In genomic region chr6:119110601-119111548, GRCh38 we compare ENCODE assay signal across 8 cellular contexts. TPM values are rescaled to one million over a fixed set of nuclear protein-coding genes. Genes with fewer than 3 reads are reported as not detected.
DNase-seq lines count a peak whose midpoint lies in the region; ATAC-seq and TF ChIP-seq lines count a peak whose summit lies in the region.

No MANE protein-coding gene starts in this region.

- H2BK5ac ChIP-seq in H9 (ENCODE audit: insufficient read length, low read length) = no peak overlapping the region

- H4K20me1 ChIP-seq in H9 (ENCODE audit: control insufficient read depth, insufficient read depth, insufficient read length) = no peaks in the 10 kb centered on the region
- H4K20me1 ChIP-seq in MM.1S (ENCODE audit: insufficient read depth, low read length) = no peaks in the 10 kb centered on the region

- H3K9ac ChIP-seq in H9 (ENCODE audit: extremely low read depth, insufficient read length, low read length) (no peak overlapping the region), MM.1S (ENCODE audit: low read length) (no peak overlapping the region)

- H2BK20ac ChIP-seq in H9 (ENCODE audit: low read depth, low read length, poor library complexity, severe bottlenecking) = no peak overlapping the region

- TF ChIP-seq CTCF in H9 (conservative IDR thresholded peaks at IDR 0.05) (peak; percentile 72), MM.1S (IDR thresholded peaks at IDR 0.05; ENCODE audit: low read length) (peak; percentile 70), chondrocyte (IDR thresholded peaks at IDR 0.05) (peak; percentile 86)

- H3K27me3 ChIP-seq in H9 (ENCODE audit: insufficient read depth, low read length) (no peaks in the 10 kb centered on the region), MM.1S (replicated peaks; ENCODE audit: insufficient read depth, low read length) (no peaks in the 10 kb centered on the region)

- H3F3A ChIP-seq in MM.1S (ENCODE audit: insufficient read depth, low read length) = no peaks in the 10 kb centered on the region

- H3K79me2 ChIP-seq in H9 (ENCODE audit: insufficient read depth, low read length) (no peaks in the 10 kb centered on the region), MM.1S (ENCODE audit: low read length) (no peaks in the 10 kb centered on the region)

- no peak overlapping the region for H2BK12ac ChIP-seq in H9 (ENCODE audit: insufficient read length, low read depth, low read length)

- H3K14ac ChIP-seq in H9 (ENCODE audit: insufficient read depth, low read length) = no peak overlapping the region

- no peak overlapping the region for H2BK15ac ChIP-seq in H9 (ENCODE audit: low read depth, low read length)

- no CpG with 5 or more reads among the region's 8 CpGs for WGBS in H9 (ENCODE audit: extremely low coverage, insufficient read length, low lambda C conversion rate)

- H3K27ac ChIP-seq in H9 (ENCODE audit: insufficient read length, low read depth, low read length) (no peak overlapping the region), MM.1S (ENCODE audit: low read length) (no peak overlapping the region)

- intact Hi-C loops in left colon (cut with DNase I, micrococcal nuclease) = loop anchor here in 1 of 2 donors (5.0 kb wide), 1 partner anchor 144 kb away; no protein-coding TSS in a partner anchor

- no peak overlapping the region for H3K23ac ChIP-seq in H9 (ENCODE audit: insufficient read length, low read depth, low read length)

- H2AK5ac ChIP-seq in H9 (ENCODE audit: insufficient read length, low read length) = no peak overlapping the region

- H3K9me3 ChIP-seq in H9 (ENCODE audit: control insufficient read depth, low read depth, low read length) (no peaks in the 10 kb centered on the region), MM.1S (replicated peaks; ENCODE audit: insufficient read depth, low read length) (no peaks in the 10 kb centered on the region)

- no peaks in the 10 kb centered on the region for H3K9me2 ChIP-seq in MM.1S (replicated peaks; ENCODE audit: insufficient read depth, low read length)

- no peak overlapping the region for H3T11ph ChIP-seq in H9 (ENCODE audit: low read length)

- H2BK120ac ChIP-seq in H9 (ENCODE audit: low read depth, low read length, poor library complexity, severe bottlenecking) = no peak overlapping the region

- H3K4me3 Mint-ChIP-seq in H9 (no peak overlapping the region), chondrocyte (ENCODE audit: unreplicated experiment) (no peak overlapping the region)
- H3K4me3 Mint-ChIP-seq in stimulated activated naive CD8-positive, alpha-beta T cell treated with anti-CD3 and anti-CD28 coated beads, Interleukin-15, amount 100 ng/mL, for 72 hours = no peak overlapping the region

- no peaks in the 10 kb centered on the region for H3K9me3 Mint-ChIP-seq in H9
- H3K9me3 Mint-ChIP-seq in chondrocyte (ENCODE audit: low read depth) = no peaks in the 10 kb centered on the region
- H3K9me3 Mint-ChIP-seq in stimulated activated naive CD8-positive, alpha-beta T cell treated with anti-CD3 and anti-CD28 coated beads, Interleukin-15, amount 100 ng/mL, for 72 hours = no peaks in the 10 kb centered on the region

- H3K56ac ChIP-seq in H9 (ENCODE audit: insufficient read length, low read depth, low read length) = no peak overlapping the region

- H3K4me3 ChIP-seq in MM.1S (ENCODE audit: low read length) = peak overlapping the region; percentile 29

- H3K36me3 Mint-ChIP-seq in H9 (ENCODE audit: insufficient read depth in 1 of 3, low read depth in 3 of 3) (peaks cover 0 to 5% (median 0%) of the 10 kb centered on the region in 3 experiments; a peak in 1 of 7 replicates), chondrocyte (ENCODE audit: low read depth) (no peaks in the 10 kb centered on the region)

- no peak overlapping the region for H4K8ac ChIP-seq in H9 (replicated peaks; ENCODE audit: insufficient read length, low read depth, low read length)

- H3K4me1 ChIP-seq in H9 (ENCODE audit: insufficient read depth, low read length) (no peaks in the 10 kb centered on the region), MM.1S (ENCODE audit: low read length) (peaks cover 18% of the 10 kb centered on the region)

- peak; percentile 13 for DNase-seq in activated naive CD4-positive, alpha-beta T cell treated with Interleukin-2 at 50 U/mL for 16 hours
- DNase-seq in activated naive CD4-positive, alpha-beta T cell (lab: John Stamatoyannopoulos, UW) = no peak
- DNase-seq in H9 (no peak), MM.1S (peak; percentile 71), SKM-1 treated with dmso at 0.1 percent for 144 hours (lab: John Stamatoyannopoulos, UW; ENCODE audit: unreplicated experiment) (peak; percentile 58), chondrocyte (ENCODE audit: low spot score) (no peak), left colon (no peak)
- peak; percentile 44 to 50 for DNase-seq in stimulated activated naive CD8-positive, alpha-beta T cell treated with anti-CD3 and anti-CD28 coated beads, Interleukin-15, amount 100 ng/mL, for 72 hours

- no peak overlapping the region for H2AFZ ChIP-seq in H9 (ENCODE audit: low read length)
- H2AFZ ChIP-seq in MM.1S (ENCODE audit: low read length) = peak overlapping the region; percentile 81

- peak; percentile 79 for ATAC-seq in left colon
- ATAC-seq in stimulated activated naive CD8-positive, alpha-beta T cell treated with anti-CD3 and anti-CD28 coated beads, Interleukin-15, amount 100 ng/mL, for 72 hours = peak; percentile 86

- H3K23me2 ChIP-seq in H9 (ENCODE audit: insufficient read length, low read depth, low read length, poor library complexity, severe bottlenecking) = no peaks in the 10 kb centered on the region

- no peaks in the 10 kb centered on the region for H3K79me1 ChIP-seq in H9 (ENCODE audit: insufficient read depth, low read depth, low read length, poor library complexity, severe bottlenecking)

- no peak overlapping the region for H4K91ac ChIP-seq in H9 (ENCODE audit: insufficient read length, low read depth, low read length)

- no peaks in the 10 kb centered on the region for H3K27me3 Mint-ChIP-seq in H9 (ENCODE audit: low read depth)
- peaks cover 15% of the 10 kb centered on the region for H3K27me3 Mint-ChIP-seq in chondrocyte (ENCODE audit: low read depth)
- H3K27me3 Mint-ChIP-seq in stimulated activated naive CD8-positive, alpha-beta T cell treated with anti-CD3 and anti-CD28 coated beads, Interleukin-15, amount 100 ng/mL, for 72 hours = no peaks in the 10 kb centered on the region

- H3K4me1 Mint-ChIP-seq in H9 (peaks cover 12 to 13% of the 10 kb centered on the region in 2 experiments), chondrocyte (ENCODE audit: low read depth) (no peaks in the 10 kb centered on the region)
- peaks cover 17% of the 10 kb centered on the region for H3K4me1 Mint-ChIP-seq in stimulated activated naive CD8-positive, alpha-beta T cell treated with anti-CD3 and anti-CD28 coated beads, Interleukin-15, amount 100 ng/mL, for 72 hours

- H3K4me2 ChIP-seq in H9 (ENCODE audit: insufficient read depth, insufficient read length, low read length) (no peak overlapping the region), MM.1S (ENCODE audit: low read depth, low read length) (peak overlapping the region; percentile 61)

- H4K5ac ChIP-seq in H9 (ENCODE audit: insufficient read length, low read depth, low read length) = no peak overlapping the region

- H3K18ac ChIP-seq in H9 (ENCODE audit: insufficient read length, low read depth, low read length) = no peak overlapping the region

- no peaks in the 10 kb centered on the region for H3K36me3 ChIP-seq in MM.1S (replicated peaks; ENCODE audit: insufficient read depth, low read length)

- H3K27ac Mint-ChIP-seq in H9 (no peak overlapping the region), chondrocyte (ENCODE audit: unreplicated experiment) (no peak overlapping the region)
- peak overlapping the region in 1 of 2 donors; percentile 53 for H3K27ac Mint-ChIP-seq in stimulated activated naive CD8-positive, alpha-beta T cell treated with anti-CD3 and anti-CD28 coated beads, Interleukin-15, amount 100 ng/mL, for 72 hours

- H3K4ac ChIP-seq in H9 (ENCODE audit: low read depth, low read length) = no peak overlapping the region

RNA-seq across cellular contexts. Expression of gene FAM184A, which starts 32.4 kb away (rescaled TPM):
- total RNA-seq in H9 (2021) (10.4 and 11.4 TPM in 2 replicates), chondrocyte (0.52 to 0.68 TPM (median 0.56 TPM) in 3 replicates), left colon (under 1 TPM; 0.85 to 0.95 TPM)

Comparison
In these comparisons a context has a peak if more than half of its experiments do, and no peak if none do; other contexts are left out.
1. DNase-seq: peak in activated naive CD4-positive, alpha-beta T cell treated with Interleukin-2 at 50 U/mL for 16 hours (single experiment), MM.1S (single experiment), SKM-1 treated with dmso at 0.1 percent for 144 hours (single experiment) and stimulated activated naive CD8-positive, alpha-beta T cell treated with anti-CD3 and anti-CD28 coated beads, Interleukin-15, amount 100 ng/mL, for 72 hours (2 of 2); none in activated naive CD4-positive, alpha-beta T cell (0 of 4), H9 (single experiment), chondrocyte (single experiment) and left colon (0 of 2).
2. Peak in every context shown above with its lines, with median percentiles within 50 percentile points of each other: CTCF ChIP-seq.